ENCODE assay signal across 9 cellular contexts in the genomic region with DNA sequence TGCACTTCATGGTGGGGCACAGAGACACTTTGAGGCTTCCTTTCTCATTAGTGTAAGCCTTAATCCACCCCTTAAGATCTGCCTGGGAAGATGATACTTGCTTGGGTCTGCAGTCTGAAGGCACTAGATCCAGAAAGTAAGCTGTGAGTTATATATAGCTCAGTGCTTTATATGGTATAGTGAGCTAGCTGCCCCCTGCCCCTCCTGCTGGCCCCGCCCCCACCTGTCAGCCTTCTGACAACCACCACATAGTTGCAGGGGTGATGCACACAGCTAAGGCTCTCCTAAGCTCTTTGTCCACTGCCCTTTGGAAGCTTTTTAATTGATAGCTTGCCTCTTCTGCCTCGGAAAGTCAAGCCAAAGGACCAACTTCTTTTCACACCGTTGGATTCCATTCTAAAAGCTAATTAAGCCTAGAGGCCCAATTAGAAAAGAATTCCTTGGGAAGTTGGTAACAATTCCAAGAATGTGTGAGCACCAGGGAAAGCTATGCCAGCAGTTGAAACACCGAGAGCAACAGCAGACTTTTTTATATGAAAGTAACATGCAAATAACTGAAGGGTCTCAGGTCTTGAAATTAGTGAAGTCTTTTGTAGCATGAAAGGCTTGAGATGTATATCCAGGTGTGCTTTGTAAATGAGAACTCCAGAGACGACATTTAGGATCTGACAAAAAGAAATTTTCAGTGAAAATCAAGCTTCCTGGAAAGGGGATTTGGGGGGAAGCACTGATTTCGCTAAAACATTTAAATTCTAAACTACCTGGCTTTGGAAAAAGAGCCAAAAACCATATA. TPM values are rescaled to one million over a fixed set of nuclear protein-coding genes. Genes with fewer than 3 reads are reported as not detected.
DNase-seq lines count a peak whose midpoint lies in the region; ATAC-seq and TF ChIP-seq lines count a peak whose summit lies in the region.
"Had no signal": no experiment of that assay in that cellular context is flagged by ENCODE, and none has a peak within 500 bp of the region (broad histone marks: within the 10 kb centered on the region; RNA-seq: fewer than 3 reads in every experiment).

No MANE protein-coding gene starts in this region.

- peaks cover 33% of the 10 kb centered on the region for H3K27me3 Mint-ChIP-seq in endothelial cell (ENCODE audit: unreplicated experiment)
- peaks cover 1% of the 10 kb centered on the region for H3K27me3 Mint-ChIP-seq in mesothelial cell of epicardium (ENCODE audit: low read depth)

- peak; percentile 2 for ATAC-seq in Right ventricle myocardium superior (ENCODE audit: poor library complexity)
- ATAC-seq in aorta (ENCODE audit: low FRiP score), result no peak

- H3K4me1 Mint-ChIP-seq in endothelial cell (ENCODE audit: unreplicated experiment) (peaks cover 32% of the 10 kb centered on the region), mesothelial cell of epicardium (peaks cover 62% of the 10 kb centered on the region)

- H3K4me3 Mint-ChIP-seq in endothelial cell (ENCODE audit: unreplicated experiment) (peak overlapping the region; percentile 89), mesothelial cell of epicardium (peak overlapping the region; percentile 93)

- H3K4me1 ChIP-seq in aorta (ENCODE audit: control insufficient read depth in 1 of 2, insufficient read depth in 2 of 2, low read length in 2 of 2), result peaks cover 0 to 2% of the 10 kb centered on the region in 2 donors

- no peaks in the 10 kb centered on the region for H3K9me3 ChIP-seq in aorta (ENCODE audit: control insufficient read depth, low read length)

- 5 to 6% methylated on average over 6 of the region's 6 CpGs for WGBS in aorta, 2 donors

- DNase-seq in Right ventricle myocardium superior (no peak), cardiac septum (ENCODE audit: low spot score) (no peak), endothelial cell (ENCODE audit: low spot score) (no peak), mesothelial cell of epicardium (ENCODE audit: low spot score in 2 of 2, unreplicated experiment in 2 of 2) (no peak), aorta (peak in 1 of 2 donors; percentile 84), globus pallidus (ENCODE audit: low spot score) (no peak), HuH-7.5 (ENCODE audit: low spot score) (no peak), RPMI8226 (no peak)

- no peak overlapping the region for H3K27ac Mint-ChIP-seq in endothelial cell (ENCODE audit: unreplicated experiment)
- peak overlapping the region; percentile 98 for H3K27ac Mint-ChIP-seq in mesothelial cell of epicardium
- H3K27ac Mint-ChIP-seq: T-helper 2 cell treated with Interferon-gamma antibody and Interleukin-4, amounts not matched to agents 5 μg/mL and 100 μg/mL, for 36 hours had no signal

- H3K36me3 Mint-ChIP-seq in endothelial cell (ENCODE audit: low read depth, unreplicated experiment) (peaks cover 5% of the 10 kb centered on the region), mesothelial cell of epicardium (peaks cover 5% of the 10 kb centered on the region)

- intact Hi-C loops in Right ventricle myocardium superior (cut with DNase I) (loop anchor here (2.0 to 5.0 kb wide), 4 partner anchors 88 to 263 kb away; no protein-coding TSS in a partner anchor), cardiac septum (cut with DNase I) (loop anchor here (5.0 to 10.0 kb wide), 3 partner anchors 48 to 230 kb away; a partner anchor contains a TSS), aorta (cut with DNase I) (loop anchor here (2.0 to 10.0 kb wide), 7 partner anchors 47 to 263 kb away; a partner anchor contains a TSS)

- H3K4me3 ChIP-seq in aorta (ENCODE audit: low read length in 2 of 2), result peak overlapping the region; percentile 95 to 98

- no peaks in the 10 kb centered on the region for H3K27me3 ChIP-seq in aorta (ENCODE audit: control insufficient read depth in 1 of 2, insufficient read depth in 2 of 2, low read length in 1 of 2)

- TF ChIP-seq CTCF in endothelial cell (IDR thresholded peaks at IDR 0.05; ENCODE audit: unreplicated experiment) (no peak), mesothelial cell of epicardium (IDR thresholded peaks at IDR 0.05; ENCODE audit: unreplicated experiment) (no peak)

- H3K36me3 ChIP-seq in aorta (ENCODE audit: control insufficient read depth in 1 of 2, insufficient read depth in 2 of 2, low read length in 1 of 2), result peaks cover 0 to 2% of the 10 kb centered on the region in 2 donors

- H3K9me3 Mint-ChIP-seq in endothelial cell (ENCODE audit: unreplicated experiment), result no peaks in the 10 kb centered on the region
- no peaks in the 10 kb centered on the region for H3K9me3 Mint-ChIP-seq in mesothelial cell of epicardium
- H3K9me3 Mint-ChIP-seq: T-helper 2 cell treated with Interferon-gamma antibody and Interleukin-4, amounts not matched to agents 5 μg/mL and 100 μg/mL, for 36 hours had no signal

- H3K27ac ChIP-seq in aorta (ENCODE audit: low read depth in 1 of 2, low read length in 2 of 2), result peak overlapping the region; percentile 74 to 80

RNA-seq across cellular contexts. Expression of a gene that starts 2.3 kb away (rescaled TPM):
- 12,703 TPM for total RNA-seq in Right ventricle myocardium superior
- total RNA-seq in cardiac septum, result 14,297 TPM
- 106 TPM for total RNA-seq in endothelial cell (ENCODE audit: unreplicated experiment)
- 635 to 667 TPM (median 659 TPM) in 3 replicates for total RNA-seq in mesothelial cell of epicardium
- 1,000 to 10,000 TPM in 1 of 2 donors, 100 to 1,000 TPM in 1; 861 to 1,497 TPM for total RNA-seq in aorta
- 1,000 to 10,000 TPM; 1,109 to 1,230 TPM for polyA plus RNA-seq in aorta
